1 cellular context compared by ENCODE assay signal in the genomic region with DNA sequence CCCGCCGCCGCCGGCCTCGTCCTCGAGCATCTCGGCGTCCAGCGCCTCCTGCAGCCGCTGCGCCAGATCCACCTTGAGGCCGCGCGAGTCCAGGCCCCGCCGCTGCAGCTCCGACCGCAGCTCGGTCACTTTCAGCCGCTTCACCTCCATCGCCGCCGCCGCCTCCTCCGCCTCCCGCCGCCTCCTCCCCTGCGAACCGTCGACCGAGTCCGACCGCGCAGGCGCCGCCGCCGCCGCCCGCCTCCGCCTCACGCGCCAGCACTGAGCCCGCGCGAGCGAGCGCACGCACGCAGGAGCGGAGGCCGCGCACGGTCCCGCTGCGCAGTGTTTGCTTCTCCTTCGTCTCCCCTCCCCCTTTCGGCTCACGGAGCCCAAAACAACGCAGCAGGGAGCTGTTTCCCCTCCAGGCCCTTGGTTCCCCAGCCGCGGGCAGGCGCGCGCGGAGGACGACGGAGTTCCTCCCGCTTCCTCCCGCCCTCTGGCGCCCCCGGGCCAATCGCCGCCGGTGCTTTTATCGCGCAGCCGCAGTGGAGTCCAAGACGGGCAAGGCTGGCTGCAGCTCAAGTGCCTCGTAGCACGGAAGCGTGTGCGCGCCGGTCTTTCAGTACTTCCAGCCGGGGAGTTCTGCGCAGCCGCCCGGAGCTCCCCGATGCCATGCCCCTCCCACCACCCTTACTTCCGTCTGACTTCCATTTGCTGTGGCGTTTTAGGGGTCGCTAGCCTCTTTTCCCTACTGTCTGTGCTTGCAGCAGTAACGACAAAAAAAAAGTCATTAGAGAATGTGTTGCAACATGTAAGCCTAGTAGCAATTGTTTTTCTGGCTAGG.
TF ChIP-seq lines count a peak whose summit lies in the region.

TSS of gene HNRNPUL2 (minus strand) at position 451 of the 826 bp plus-strand sequence. CDS start at position 150, 301 bp downstream.

TF ChIP-seq in HepG2, 621 proteins besides CTCF, POLR2A, EP300 and RAD21 (continued from another document and continues in another):
- peak; percentile 64; the same call in 1 of the 2 replicates for TF ChIP-seq ZNF691 (CRISPR knock-in tag; IDR thresholded peaks at IDR 0.05; ENCODE audit: borderline replicate concordance, low read depth)
- peak; percentile 69; the same call in 1 of the 2 replicates for TF ChIP-seq RELA (CRISPR knock-in tag; IDR thresholded peaks at IDR 0.05)
- TF ChIP-seq MLLT10 (CRISPR knock-in tag; IDR thresholded peaks at IDR 0.05) = no peak
- TF ChIP-seq KLF11 (CRISPR knock-in tag; IDR thresholded peaks at IDR 0.05) = no peak; the same call in 1 of the 2 replicates
- TF ChIP-seq ZNF788 (CRISPR knock-in tag; IDR thresholded peaks at IDR 0.05; ENCODE audit: borderline replicate concordance) = peak; percentile 75; the same call in 1 of the 2 replicates
- TF ChIP-seq SMARCC2 (IDR thresholded peaks at IDR 0.05) = no peak
- no peak for TF ChIP-seq ZNF644 (CRISPR knock-in tag; IDR thresholded peaks at IDR 0.05; ENCODE audit: low read depth)
- TF ChIP-seq ZNF264 (CRISPR knock-in tag; IDR thresholded peaks at IDR 0.05) = no peak
- no peak for TF ChIP-seq PLRG1 (conservative IDR thresholded peaks at IDR 0.05)
- TF ChIP-seq, protein P1, sequence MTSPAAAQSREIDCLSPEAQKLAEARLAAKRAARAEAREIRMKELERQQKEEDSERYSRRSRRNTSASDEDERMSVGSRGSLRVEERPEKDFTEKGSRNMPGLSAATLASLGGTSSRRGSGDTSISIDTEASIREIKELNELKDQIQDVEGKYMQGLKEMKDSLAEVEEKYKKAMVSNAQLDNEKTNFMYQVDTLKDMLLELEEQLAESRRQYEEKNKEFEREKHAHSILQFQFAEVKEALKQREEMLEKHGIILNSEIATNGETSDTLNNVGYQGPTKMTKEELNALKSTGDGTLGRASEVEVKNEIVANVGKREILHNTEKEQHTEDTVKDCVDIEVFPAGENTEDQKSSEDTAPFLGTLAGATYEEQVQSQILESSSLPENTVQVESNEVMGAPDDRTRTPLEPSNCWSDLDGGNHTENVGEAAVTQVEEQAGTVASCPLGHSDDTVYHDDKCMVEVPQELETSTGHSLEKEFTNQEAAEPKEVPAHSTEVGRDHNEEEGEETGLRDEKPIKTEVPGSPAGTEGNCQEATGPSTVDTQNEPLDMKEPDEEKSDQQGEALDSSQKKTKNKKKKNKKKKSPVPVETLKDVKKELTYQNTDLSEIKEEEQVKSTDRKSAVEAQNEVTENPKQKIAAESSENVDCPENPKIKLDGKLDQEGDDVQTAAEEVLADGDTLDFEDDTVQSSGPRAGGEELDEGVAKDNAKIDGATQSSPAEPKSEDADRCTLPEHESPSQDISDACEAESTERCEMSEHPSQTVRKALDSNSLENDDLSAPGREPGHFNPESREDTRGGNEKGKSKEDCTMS (CRISPR knock-in tag; conservative IDR thresholded peaks at IDR 0.05) = no peak
- no peak for TF ChIP-seq ZNF572 (CRISPR knock-in tag; IDR thresholded peaks at IDR 0.05)
- peak; percentile 59; the same call in 1 of the 2 replicates for TF ChIP-seq E2F2 (CRISPR knock-in tag; IDR thresholded peaks at IDR 0.05; ENCODE audit: borderline replicate concordance)
- TF ChIP-seq FOXK2 (IDR thresholded peaks at IDR 0.05) = no peak
- TF ChIP-seq, protein P2, sequence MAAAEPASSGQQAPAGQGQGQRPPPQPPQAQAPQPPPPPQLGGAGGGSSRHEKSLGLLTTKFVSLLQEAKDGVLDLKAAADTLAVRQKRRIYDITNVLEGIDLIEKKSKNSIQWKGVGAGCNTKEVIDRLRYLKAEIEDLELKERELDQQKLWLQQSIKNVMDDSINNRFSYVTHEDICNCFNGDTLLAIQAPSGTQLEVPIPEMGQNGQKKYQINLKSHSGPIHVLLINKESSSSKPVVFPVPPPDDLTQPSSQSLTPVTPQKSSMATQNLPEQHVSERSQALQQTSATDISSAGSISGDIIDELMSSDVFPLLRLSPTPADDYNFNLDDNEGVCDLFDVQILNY (CRISPR knock-in tag; conservative IDR thresholded peaks at IDR 0.05) = no peak; the same call in none of the 2 replicates
- peak; percentile 56; the same call in 1 of the 2 replicates for TF ChIP-seq ZFYVE20 (CRISPR knock-in tag; IDR thresholded peaks at IDR 0.05; ENCODE audit: borderline replicate concordance, low read depth)
- peak; percentile 100 for TF ChIP-seq ZNF776 (CRISPR knock-in tag; IDR thresholded peaks at IDR 0.05)
- TF ChIP-seq ZNF205 (CRISPR knock-in tag; IDR thresholded peaks at IDR 0.05) = 0 out of 2 replicates have a peak, but pooled peaks have one; percentile 61
- no peak; the same call in 1 of the 2 replicates for TF ChIP-seq FOXO1 (CRISPR knock-in tag; IDR thresholded peaks at IDR 0.05)
- no peak for TF ChIP-seq NFE2L1 (CRISPR knock-in tag; IDR thresholded peaks at IDR 0.05; ENCODE audit: borderline replicate concordance)
- TF ChIP-seq KAT8 (CRISPR knock-in tag; IDR thresholded peaks at IDR 0.05) = peak; percentile 89
- TF ChIP-seq, protein P3, sequence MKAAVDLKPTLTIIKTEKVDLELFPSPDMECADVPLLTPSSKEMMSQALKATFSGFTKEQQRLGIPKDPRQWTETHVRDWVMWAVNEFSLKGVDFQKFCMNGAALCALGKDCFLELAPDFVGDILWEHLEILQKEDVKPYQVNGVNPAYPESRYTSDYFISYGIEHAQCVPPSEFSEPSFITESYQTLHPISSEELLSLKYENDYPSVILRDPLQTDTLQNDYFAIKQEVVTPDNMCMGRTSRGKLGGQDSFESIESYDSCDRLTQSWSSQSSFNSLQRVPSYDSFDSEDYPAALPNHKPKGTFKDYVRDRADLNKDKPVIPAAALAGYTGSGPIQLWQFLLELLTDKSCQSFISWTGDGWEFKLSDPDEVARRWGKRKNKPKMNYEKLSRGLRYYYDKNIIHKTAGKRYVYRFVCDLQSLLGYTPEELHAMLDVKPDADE (CRISPR knock-in tag; IDR thresholded peaks at IDR 0.05) = peak; percentile 96
- TF ChIP-seq AHDC1 (CRISPR knock-in tag; IDR thresholded peaks at IDR 0.05; ENCODE audit: borderline replicate concordance) = no peak; the same call in 1 of the 2 replicates
- no peak for TF ChIP-seq SOX6 (IDR thresholded peaks at IDR 0.05)
- peak; percentile 19; the same call in 1 of the 2 replicates for TF ChIP-seq SOX6 (CRISPR knock-in tag; IDR thresholded peaks at IDR 0.05)
- TF ChIP-seq MXD3 (CRISPR knock-in tag; IDR thresholded peaks at IDR 0.05) = peak; percentile 89
- peak; percentile 19; the same call in 1 of the 2 replicates for TF ChIP-seq ZNF629 (CRISPR knock-in tag; conservative IDR thresholded peaks at IDR 0.05)
- peak; percentile 73; the same call in 1 of the 2 replicates for TF ChIP-seq REPIN1 (CRISPR knock-in tag; IDR thresholded peaks at IDR 0.05; ENCODE audit: borderline replicate concordance, low read depth)
- TF ChIP-seq ZNF782 (CRISPR knock-in tag; IDR thresholded peaks at IDR 0.05; ENCODE audit: borderline replicate concordance) = peak; percentile 93
- TF ChIP-seq ZSCAN29 (CRISPR knock-in tag; conservative IDR thresholded peaks at IDR 0.05) = no peak
- TF ChIP-seq PRMT3 (CRISPR knock-in tag; IDR thresholded peaks at IDR 0.05; ENCODE audit: borderline replicate concordance, low read depth) = peak; percentile 68; the same call in 1 of the 2 replicates
- TF ChIP-seq ZNF660 (CRISPR knock-in tag; IDR thresholded peaks at IDR 0.05; ENCODE audit: borderline replicate concordance, low read depth) = no peak
- no peak for TF ChIP-seq ZNF20 (CRISPR knock-in tag; IDR thresholded peaks at IDR 0.05)
- TF ChIP-seq ZNF44 (CRISPR knock-in tag; IDR thresholded peaks at IDR 0.05) = no peak; the same call in 1 of the 2 replicates
- no peak for TF ChIP-seq LCORL (IDR thresholded peaks at IDR 0.05)
- peak; percentile 79; the same call in 1 of the 2 replicates for TF ChIP-seq LCORL (CRISPR knock-in tag; IDR thresholded peaks at IDR 0.05)
- 0 out of 2 replicates have a peak, but pooled peaks have one; percentile 54 for TF ChIP-seq ZNF121 (CRISPR knock-in tag; IDR thresholded peaks at IDR 0.05)
- TF ChIP-seq YY1 (IDR thresholded peaks at IDR 0.05; ENCODE audit: insufficient read depth, insufficient replicate concordance, low read depth, low read length) = peak; percentile 31
- TF ChIP-seq ZBTB1 (CRISPR knock-in tag; IDR thresholded peaks at IDR 0.05; ENCODE audit: borderline replicate concordance) = peak; percentile 37; the same call in 1 of the 2 replicates
- TF ChIP-seq, protein P4, sequence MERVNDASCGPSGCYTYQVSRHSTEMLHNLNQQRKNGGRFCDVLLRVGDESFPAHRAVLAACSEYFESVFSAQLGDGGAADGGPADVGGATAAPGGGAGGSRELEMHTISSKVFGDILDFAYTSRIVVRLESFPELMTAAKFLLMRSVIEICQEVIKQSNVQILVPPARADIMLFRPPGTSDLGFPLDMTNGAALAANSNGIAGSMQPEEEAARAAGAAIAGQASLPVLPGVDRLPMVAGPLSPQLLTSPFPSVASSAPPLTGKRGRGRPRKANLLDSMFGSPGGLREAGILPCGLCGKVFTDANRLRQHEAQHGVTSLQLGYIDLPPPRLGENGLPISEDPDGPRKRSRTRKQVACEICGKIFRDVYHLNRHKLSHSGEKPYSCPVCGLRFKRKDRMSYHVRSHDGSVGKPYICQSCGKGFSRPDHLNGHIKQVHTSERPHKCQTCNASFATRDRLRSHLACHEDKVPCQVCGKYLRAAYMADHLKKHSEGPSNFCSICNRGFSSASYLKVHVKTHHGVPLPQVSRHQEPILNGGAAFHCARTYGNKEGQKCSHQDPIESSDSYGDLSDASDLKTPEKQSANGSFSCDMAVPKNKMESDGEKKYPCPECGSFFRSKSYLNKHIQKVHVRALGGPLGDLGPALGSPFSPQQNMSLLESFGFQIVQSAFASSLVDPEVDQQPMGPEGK (CRISPR knock-in tag; IDR thresholded peaks at IDR 0.05) = peak; percentile 37
- peak; percentile 89; the same call in 1 of the 2 replicates for TF ChIP-seq KAT7 (CRISPR knock-in tag; IDR thresholded peaks at IDR 0.05; ENCODE audit: borderline replicate concordance)
- TF ChIP-seq ZNF761 (CRISPR knock-in tag; conservative IDR thresholded peaks at IDR 0.05) = peak; percentile 95
